In genomic region chr13:26614721-26615120, GRCh38 we compare ENCODE assay signal across 11 cellular contexts.
"Had no signal": no experiment of that assay in that cellular context is flagged by ENCODE, and none has a peak within 500 bp of the region (broad histone marks: within the 10 kb centered on the region; RNA-seq: fewer than 3 reads in every experiment).

No MANE protein-coding gene starts in this region.

- DNase-seq: activated CD4-positive, alpha-beta T cell treated with anti-CD3 and anti-CD28 coated beads for 1 hour; activated gamma-delta T cell treated with Interleukin-2 at 50 U/mL for 16 hours; activated naive CD8-positive, alpha-beta T cell treated with anti-CD3 and anti-CD28 coated beads for 36 hours; amniotic stem cell; foreskin fibroblast; left ventricle myocardium superior; stimulated activated CD4-positive, alpha-beta T cell treated with anti-CD3 and anti-CD28 coated beads, Interleukin-2, amount 100 ng/mL, for 24 hours; stimulated activated naive CD4-positive, alpha-beta T cell treated with Interleukin-2 at 50 U/mL for 16 hours; tibial artery had no signal

- H3K9me3 ChIP-seq: prostate gland, right atrium auricular region, tibial artery had no signal

- H3K27me3 ChIP-seq: right atrium auricular region, tibial artery had no signal

- H3K27ac ChIP-seq: prostate gland, right atrium auricular region, tibial artery had no signal

- H3K36me3 ChIP-seq: prostate gland, right atrium auricular region, tibial artery had no signal

- H3K4me3 ChIP-seq: prostate gland, right atrium auricular region, tibial artery had no signal

- H3K4me1 ChIP-seq: prostate gland, right atrium auricular region, tibial artery had no signal
